17 cellular contexts compared by ENCODE assay signal in genomic region chr21:33962290-33962689, GRCh38. TPM values are rescaled to one million over a fixed set of nuclear protein-coding genes. Genes with fewer than 3 reads are reported as not detected.
A peak's percentile ranks its signal among the peaks of the same experiment; 100 is the strongest.
DNase-seq lines count a peak whose midpoint lies in the region; ATAC-seq and TF ChIP-seq lines count a peak whose summit lies in the region.
"Had no signal": no experiment of that assay in that cellular context is flagged by ENCODE, and none has a peak within 500 bp of the region (broad histone marks: within the 10 kb centered on the region; RNA-seq: fewer than 3 reads in every experiment).

No MANE protein-coding gene starts in this region.

- H3K9ac ChIP-seq in IMR-90 (ENCODE audit: low read depth, low read length) (no peak overlapping the region), mesenchymal stem cell (ENCODE audit: low read length) (no peak overlapping the region)
- H3K9ac ChIP-seq: GM23248 had no signal

- H4K91ac ChIP-seq in IMR-90 (ENCODE audit: insufficient read depth, low read depth, low read length), result no peak overlapping the region; the same call in 1 of the 2 replicates
- H4K91ac ChIP-seq in mesenchymal stem cell (ENCODE audit: low read length), result no peak overlapping the region

- CTCF ChIA-PET in CD8-positive, alpha-beta T cell (lab: Charles Lee), result interaction anchor here (0.9 to 3.6 kb wide), 2 partner anchors 39 to 387 kb away, joined by 3 to 21 read pairs; no protein-coding TSS in a partner anchor
- CTCF ChIA-PET in IMR-90 (lab: Yijun Ruan, JAX), result no interaction called here
- CTCF ChIA-PET in activated CD8-positive, alpha-beta T cell treated with anti-CD3 and anti-CD28 coated beads for 36 hours (lab: Charles Lee), result no interaction called here

- H3K23ac ChIP-seq in IMR-90 (ENCODE audit: low read depth, low read length) (no peak overlapping the region), mesenchymal stem cell (ENCODE audit: low read length in 2 of 2) (no peak overlapping the region)

- no peak overlapping the region for H3K4me3 Mint-ChIP-seq in CD8-positive, alpha-beta T cell
- no peak overlapping the region for H3K4me3 Mint-ChIP-seq in activated CD8-positive, alpha-beta T cell treated with anti-CD3 and anti-CD28 coated beads for 36 hours
- H3K4me3 Mint-ChIP-seq: CD4-positive, alpha-beta memory T cell had no signal

- 60% methylated on average over 1 of the region's 6 CpGs; no CpG with 5 or more reads in 1 of the 2 experiments for WGBS in IMR-90 (ENCODE audit: extremely low coverage in 2 of 2, insufficient read length in 1 of 2), 2 experiments
- 96% methylated on average over 6 of the region's 6 CpGs for WGBS in mesenchymal stem cell

- H3K4me1 ChIP-seq in CD8-positive, alpha-beta T cell (ENCODE audit: insufficient read depth, low read length), result peaks cover 1% of the 10 kb centered on the region
- H3K4me1 ChIP-seq in IMR-90 (ENCODE audit: control insufficient read depth, insufficient read depth, low read length) (no peaks in the 10 kb centered on the region; the same call in 1 of the 2 replicates), mesenchymal stem cell (ENCODE audit: control insufficient read depth, insufficient read depth, low read depth, low read length) (peaks cover 3% of the 10 kb centered on the region)

- H3K18ac ChIP-seq in IMR-90 (ENCODE audit: low read depth, low read length) (no peak overlapping the region), mesenchymal stem cell (ENCODE audit: low read depth in 1 of 2, low read length in 2 of 2) (no peak overlapping the region)

- TF ChIP-seq CTCF in CD8-positive, alpha-beta T cell (IDR thresholded peaks at IDR 0.05), result no peak
- TF ChIP-seq CTCF in IMR-90 (conservative IDR thresholded peaks at IDR 0.05; ENCODE audit: low read depth, low read length) (no peak), GM13976 (IDR thresholded peaks at IDR 0.05; ENCODE audit: borderline replicate concordance, control extremely low read depth, extremely low read depth, insufficient read depth, missing control alignments) (no peak)
- no peak for TF ChIP-seq CTCF in activated CD8-positive, alpha-beta T cell treated with anti-CD3 and anti-CD28 coated beads for 36 hours (IDR thresholded peaks at IDR 0.05)

- H2BK20ac ChIP-seq in IMR-90 (ENCODE audit: low read depth, low read length), result no peak overlapping the region

- in situ Hi-C loops in IMR-90 (cut with MboI; ENCODE audit: low sequenced_read_pairs), result no loop called here
- in situ Hi-C loops in GM13976 (cut with MboI; ENCODE audit: low sequenced_read_pairs, unreplicated experiment), result no loop called here

- H3K4ac ChIP-seq in IMR-90 (ENCODE audit: low read depth, low read length), result no peak overlapping the region
- peak overlapping the region in 1 of 2 experiments; percentile 51 for H3K4ac ChIP-seq in mesenchymal stem cell (ENCODE audit: low read depth in 1 of 2, low read length in 2 of 2)

- H3K4me2 ChIP-seq in IMR-90 (ENCODE audit: low read depth, low read length) (no peak overlapping the region), mesenchymal stem cell (ENCODE audit: low read length, poor library complexity, severe bottlenecking) (no peak overlapping the region)

- H3K9me3 Mint-ChIP-seq in CD8-positive, alpha-beta T cell, result peaks cover 4% of the 10 kb centered on the region
- peaks cover 18% of the 10 kb centered on the region for H3K9me3 Mint-ChIP-seq in activated CD8-positive, alpha-beta T cell treated with anti-CD3 and anti-CD28 coated beads for 36 hours

- H2BK5ac ChIP-seq in IMR-90 (ENCODE audit: low read depth, low read length, poor library complexity, severe bottlenecking) (no peak overlapping the region), mesenchymal stem cell (ENCODE audit: low read depth, low read length, poor library complexity, severe bottlenecking) (no peak overlapping the region)

- no peaks in the 10 kb centered on the region for H3K27me3 ChIP-seq in CD8-positive, alpha-beta T cell (ENCODE audit: insufficient read depth, low read length)
- H3K27me3 ChIP-seq in IMR-90 (ENCODE audit: control insufficient read depth, insufficient read depth, low read length) (no peaks in the 10 kb centered on the region), mesenchymal stem cell (ENCODE audit: control insufficient read depth in 1 of 2, insufficient read depth in 1 of 2, low read length in 2 of 2) (no peaks in the 10 kb centered on the region)

- no peak for TF ChIP-seq RAD21 in IMR-90 (IDR thresholded peaks at IDR 0.05; ENCODE audit: low read length)

- H2AK5ac ChIP-seq in IMR-90 (ENCODE audit: low read depth, low read length) (0 out of 2 replicates have a peak overlapping the region, but pooled peaks have one; percentile 18), mesenchymal stem cell (ENCODE audit: low read length, severe bottlenecking) (peak overlapping the region; percentile 78)

- H3K56ac ChIP-seq in IMR-90 (ENCODE audit: extremely low read depth, insufficient read depth, low read length), result no peak overlapping the region

- peaks cover 61% of the 10 kb centered on the region for H3K36me3 Mint-ChIP-seq in CD8-positive, alpha-beta T cell
- H3K36me3 Mint-ChIP-seq in activated CD8-positive, alpha-beta T cell treated with anti-CD3 and anti-CD28 coated beads for 36 hours (ENCODE audit: low read depth), result peaks cover 46% of the 10 kb centered on the region

- dilution Hi-C loops in IMR-90 (cut with HindIII; ENCODE audit: low sequenced_read_pairs, unreplicated experiment), result no loop called here

- peaks cover 33% of the 10 kb centered on the region for H3K4me1 Mint-ChIP-seq in CD8-positive, alpha-beta T cell (ENCODE audit: low read depth)
- peaks cover 13% of the 10 kb centered on the region for H3K4me1 Mint-ChIP-seq in activated CD8-positive, alpha-beta T cell treated with anti-CD3 and anti-CD28 coated beads for 36 hours (ENCODE audit: low read depth)

- H3K27ac ChIP-seq in CD8-positive, alpha-beta T cell (ENCODE audit: low read depth, low read length), result no peak overlapping the region
- H3K27ac ChIP-seq in IMR-90 (ENCODE audit: insufficient read depth, low read length), result no peak overlapping the region
- no peak overlapping the region for H3K27ac ChIP-seq in mesenchymal stem cell (ENCODE audit: low read length, poor library complexity, severe bottlenecking)
- H3K27ac ChIP-seq: GM23248 had no signal

- H4K5ac ChIP-seq in IMR-90 (ENCODE audit: low read depth, low read length), result no peak overlapping the region

- peaks cover 4% of the 10 kb centered on the region for H3K36me3 ChIP-seq in CD8-positive, alpha-beta T cell (ENCODE audit: insufficient read depth, low read length)
- H3K36me3 ChIP-seq in IMR-90 (ENCODE audit: control insufficient read depth, insufficient read depth, low read length) (no peaks in the 10 kb centered on the region), mesenchymal stem cell (ENCODE audit: control insufficient read depth in 1 of 2, insufficient read depth in 2 of 2, low read depth in 1 of 2, low read length in 2 of 2) (no peaks in the 10 kb centered on the region)

- H3K27me3 Mint-ChIP-seq in CD8-positive, alpha-beta T cell (ENCODE audit: low read depth), result no peaks in the 10 kb centered on the region
- no peaks in the 10 kb centered on the region for H3K27me3 Mint-ChIP-seq in activated CD8-positive, alpha-beta T cell treated with anti-CD3 and anti-CD28 coated beads for 36 hours
- H3K27me3 Mint-ChIP-seq: CD4-positive, alpha-beta memory T cell had no signal

- H3K27ac Mint-ChIP-seq in CD8-positive, alpha-beta T cell, result peak overlapping the region; percentile 27
- no peak overlapping the region for H3K27ac Mint-ChIP-seq in activated CD8-positive, alpha-beta T cell treated with anti-CD3 and anti-CD28 coated beads for 36 hours

- no peak overlapping the region for H3K4me3 ChIP-seq in CD8-positive, alpha-beta T cell (ENCODE audit: low read depth, low read length)
- H3K4me3 ChIP-seq in IMR-90 (ENCODE audit: insufficient read depth, low read depth, low read length) (no peak overlapping the region), mesenchymal stem cell (ENCODE audit: insufficient read depth in 1 of 2, low read depth in 1 of 2, low read length in 2 of 2) (no peak overlapping the region)
- H3K4me3 ChIP-seq: GM12878, GM23248 had no signal

- no TSS peak for BruUV-seq in IMR-90 (replicated peaks; lab: Mats Ljungman, UMichigan)

- H3K9me1 ChIP-seq in IMR-90 (ENCODE audit: insufficient read depth, low read length), result no peaks in the 10 kb centered on the region

- no peak overlapping the region for H4K8ac ChIP-seq in IMR-90 (ENCODE audit: low read depth in 2 of 2, low read length in 2 of 2)
- H4K8ac ChIP-seq in mesenchymal stem cell (ENCODE audit: low read length), result no peak overlapping the region

- H2AK9ac ChIP-seq in IMR-90 (replicated peaks; ENCODE audit: low read depth, low read length, poor library complexity), result peak overlapping the region; percentile 50

- H4K20me1 ChIP-seq in IMR-90 (ENCODE audit: insufficient read depth, low read length), result no peaks in the 10 kb centered on the region

- peaks cover 4% of the 10 kb centered on the region for H3K9me3 ChIP-seq in CD8-positive, alpha-beta T cell (ENCODE audit: low read length)
- peaks cover 3% of the 10 kb centered on the region; the same call in 1 of the 2 replicates for H3K9me3 ChIP-seq in IMR-90 (ENCODE audit: control insufficient read depth, insufficient read depth, low read length)
- no peaks in the 10 kb centered on the region for H3K9me3 ChIP-seq in mesenchymal stem cell (ENCODE audit: control insufficient read depth, low read length)

- H2AFZ ChIP-seq in IMR-90 (replicated peaks; ENCODE audit: low read length, poor library complexity), result no peak overlapping the region
- no peak overlapping the region for H2AFZ ChIP-seq in mesenchymal stem cell (ENCODE audit: low read depth, low read length)
- H2AFZ ChIP-seq: GM23248 had no signal

- no peak for ATAC-seq in CD8-positive, alpha-beta T cell
- no peak for ATAC-seq in IMR-90 (ENCODE audit: low read depth)
- no peak for ATAC-seq in activated CD8-positive, alpha-beta T cell treated with anti-CD3 and anti-CD28 coated beads for 36 hours
- ATAC-seq: GM12878 had no signal

- intact Hi-C loops in CD8-positive, alpha-beta T cell (cut with DNase I, micrococcal nuclease), result no loop called here
- intact Hi-C loops in IMR-90 (cut with micrococcal nuclease), result no loop called here
- intact Hi-C loops in activated CD8-positive, alpha-beta T cell treated with anti-CD3 and anti-CD28 coated beads for 36 hours (cut with micrococcal nuclease), result no loop called here

- no peak overlapping the region for H2BK15ac ChIP-seq in IMR-90 (ENCODE audit: low read depth, low read length)
- H2BK15ac ChIP-seq in mesenchymal stem cell (ENCODE audit: low read depth, poor library complexity, severe bottlenecking), result no peak overlapping the region

- POLR2A ChIA-PET in CD8-positive, alpha-beta T cell (lab: Charles Lee), result interaction anchor here (0.9 to 2.2 kb wide), 4 partner anchors 7 to 71 kb away, joined by 3 to 13 read pairs (median 3); no protein-coding TSS in a partner anchor
- POLR2A ChIA-PET in IMR-90 (lab: Charles Lee; ENCODE audit: unreplicated experiment), result no interaction called here
- POLR2A ChIA-PET in activated CD8-positive, alpha-beta T cell treated with anti-CD3 and anti-CD28 coated beads for 36 hours (lab: Charles Lee), result interaction anchor here (1.0 to 1.6 kb wide), 5 partner anchors 8 to 13 kb away, joined by 3 to 8 read pairs (median 4); no protein-coding TSS in a partner anchor

- no peak overlapping the region for H2BK12ac ChIP-seq in mesenchymal stem cell (ENCODE audit: low read length in 2 of 2)

- no peak for TF ChIP-seq POLR2A in IMR-90 (IDR thresholded peaks at IDR 0.05; ENCODE audit: low read depth, low read length)

- H2BK120ac ChIP-seq in IMR-90 (ENCODE audit: low read depth, low read length) (no peak overlapping the region), mesenchymal stem cell (ENCODE audit: low read depth, low read length) (no peak overlapping the region)

- no peak overlapping the region for H3K14ac ChIP-seq in IMR-90 (replicated peaks; ENCODE audit: low read depth, low read length)
- no peak overlapping the region for H3K14ac ChIP-seq in mesenchymal stem cell (ENCODE audit: low read length in 2 of 2)

- H3K79me1 ChIP-seq in IMR-90 (ENCODE audit: low read depth in 1 of 2, low read length in 2 of 2), result no peaks in the 10 kb centered on the region
- H3K79me1 ChIP-seq in mesenchymal stem cell (replicated peaks; ENCODE audit: low read length, poor library complexity, severe bottlenecking), result no peaks in the 10 kb centered on the region

- DNase-seq in CD8-positive, alpha-beta T cell, result peak in 1 of 7 experiments; percentile 42
- DNase-seq in IMR-90 (no peak), mesenchymal stem cell (no peak), DMS 273 (lab: John Stamatoyannopoulos, UW; ENCODE audit: unreplicated experiment) (no peak), GM13976 (ENCODE audit: low spot score) (no peak)
- DNase-seq in activated CD8-positive, alpha-beta T cell treated with anti-CD3 and anti-CD28 coated beads for 36 hours, result no peak
- DNase-seq: C1 segment of cervical spinal cord; Caco-2; CD4-positive, alpha-beta memory T cell; DMS 273 treated with DMSO at 0.1 percent for 48 hours; DMS79; EL; GDM1; GM23248; H7; HCEC 1CT had no signal

RNA-seq across cellular contexts. Expression of gene ATP5PO, which starts 46.7 kb away (rescaled TPM):
- 100 to 1,000 TPM; 129 to 143 TPM for total RNA-seq in CD8-positive, alpha-beta T cell
- 154 and 237 TPM in 2 replicates for total RNA-seq in IMR-90 (2012; rRNA removed)
- polyA plus RNA-seq in IMR-90 (2012; rRNA removed), result 220 and 250 TPM in 2 replicates
- 150 and 346 TPM in 2 replicates for polyA plus RNA-seq in IMR-90 (2012; cell fraction: cytosol; rRNA removed)
- 33.0 and 110 TPM in 2 replicates for polyA plus RNA-seq in IMR-90 (2012; cell fraction: nucleus; rRNA removed; ENCODE audit: low replicate concordance)
- 332 TPM for polyA plus RNA-seq in mesenchymal stem cell (2013, experiment 1 of 2)
- 334 TPM for polyA plus RNA-seq in mesenchymal stem cell (2013, experiment 2 of 2)
- 100 to 1,000 TPM; 234 to 241 TPM for total RNA-seq in activated CD8-positive, alpha-beta T cell treated with anti-CD3 and anti-CD28 coated beads for 36 hours
